In genomic region chr4:7537853-7538252, GRCh38 we compare ENCODE assay signal across 1 cellular context.
A peak's percentile ranks its signal among the peaks of the same experiment; 100 is the strongest.
TF ChIP-seq lines count a peak whose summit lies in the region.

No MANE protein-coding gene starts in this region.

TF ChIP-seq in liver, 16 proteins besides CTCF, POLR2A, EP300 and RAD21 (continued from another document):
- TF ChIP-seq FOXA1 (IDR thresholded peaks at IDR 0.05) = peak; percentile 37
TF ChIP-seq in liver: peak in this region for 4.
